ENCODE assay signal across 4 cellular contexts in genomic region chr19:47803148-47803547, GRCh38. TPM values are rescaled to one million over a fixed set of nuclear protein-coding genes. Genes with fewer than 3 reads are reported as not detected.
"Had no signal": no experiment of that assay in that cellular context is flagged by ENCODE, and none has a peak within 500 bp of the region (broad histone marks: within the 10 kb centered on the region; RNA-seq: fewer than 3 reads in every experiment).

No MANE protein-coding gene starts in this region.

RNA-seq across cellular contexts. Expression of gene TPRX1, which starts 1.2 kb away (rescaled TPM):
- total RNA-seq: LHCN-M2, M059J, MCF 10A, NCI-H460 had no signal

RNA-seq across cellular contexts. Expression of gene CRX, which starts 18.6 kb away (rescaled TPM):
- total RNA-seq: LHCN-M2, M059J, MCF 10A, NCI-H460 had no signal

RNA-seq across cellular contexts. Expression of gene TPRX2, which starts 55.9 kb away (rescaled TPM):
- total RNA-seq: LHCN-M2, M059J, MCF 10A, NCI-H460 had no signal
